In genomic region chr6:166999145-166999844, GRCh38 we compare ENCODE assay signal across 1 cellular context.
TF ChIP-seq lines count a peak whose summit lies in the region.

Gene CEP43 (plus strand): TSS chr6:166999397. CDS start chr6:166999413, 16 bp downstream.

TF ChIP-seq in HepG2, 621 proteins besides CTCF, POLR2A, EP300 and RAD21 (continued from another document and continues in another):
- no peak for TF ChIP-seq MAFK (conservative IDR thresholded peaks at IDR 0.05 in 1 of 2, IDR thresholded peaks at IDR 0.05 in 1 of 2; ENCODE audit: low read length in 2 of 2)
- 0 out of 2 replicates have a peak, but pooled peaks have one; percentile 12 for TF ChIP-seq GFI1 (CRISPR knock-in tag; IDR thresholded peaks at IDR 0.05; ENCODE audit: borderline replicate concordance)
- peak; percentile 87; the same call in 1 of the 2 replicates for TF ChIP-seq ZFP41 (CRISPR knock-in tag; IDR thresholded peaks at IDR 0.05; ENCODE audit: borderline replicate concordance)
- peak; percentile 68; the same call in 1 of the 2 replicates for TF ChIP-seq WIZ (CRISPR knock-in tag; IDR thresholded peaks at IDR 0.05)
- TF ChIP-seq, protein P1, sequence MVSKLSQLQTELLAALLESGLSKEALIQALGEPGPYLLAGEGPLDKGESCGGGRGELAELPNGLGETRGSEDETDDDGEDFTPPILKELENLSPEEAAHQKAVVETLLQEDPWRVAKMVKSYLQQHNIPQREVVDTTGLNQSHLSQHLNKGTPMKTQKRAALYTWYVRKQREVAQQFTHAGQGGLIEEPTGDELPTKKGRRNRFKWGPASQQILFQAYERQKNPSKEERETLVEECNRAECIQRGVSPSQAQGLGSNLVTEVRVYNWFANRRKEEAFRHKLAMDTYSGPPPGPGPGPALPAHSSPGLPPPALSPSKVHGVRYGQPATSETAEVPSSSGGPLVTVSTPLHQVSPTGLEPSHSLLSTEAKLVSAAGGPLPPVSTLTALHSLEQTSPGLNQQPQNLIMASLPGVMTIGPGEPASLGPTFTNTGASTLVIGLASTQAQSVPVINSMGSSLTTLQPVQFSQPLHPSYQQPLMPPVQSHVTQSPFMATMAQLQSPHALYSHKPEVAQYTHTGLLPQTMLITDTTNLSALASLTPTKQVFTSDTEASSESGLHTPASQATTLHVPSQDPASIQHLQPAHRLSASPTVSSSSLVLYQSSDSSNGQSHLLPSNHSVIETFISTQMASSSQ (IDR thresholded peaks at IDR 0.05; ENCODE audit: low read depth) = no peak
- TF ChIP-seq, protein P1 (CRISPR knock-in tag; IDR thresholded peaks at IDR 0.05; ENCODE audit: borderline replicate concordance) = 0 out of 2 replicates have a peak, but pooled peaks have one; percentile 46
- TF ChIP-seq KAT7 (CRISPR knock-in tag; IDR thresholded peaks at IDR 0.05; ENCODE audit: borderline replicate concordance) = peak; percentile 98; the same call in 1 of the 2 replicates
- 0 out of 2 replicates have a peak, but pooled peaks have one; percentile 62 for TF ChIP-seq ZNF296 (CRISPR knock-in tag; conservative IDR thresholded peaks at IDR 0.05)
- 0 out of 2 replicates have a peak, but pooled peaks have one; percentile 72 for TF ChIP-seq THYN1 (CRISPR knock-in tag; IDR thresholded peaks at IDR 0.05; ENCODE audit: borderline replicate concordance, low read depth)
- TF ChIP-seq TGIF2 (CRISPR knock-in tag; IDR thresholded peaks at IDR 0.05) = 0 out of 2 replicates have a peak, but pooled peaks have one; percentile 4
- TF ChIP-seq, protein P2, sequence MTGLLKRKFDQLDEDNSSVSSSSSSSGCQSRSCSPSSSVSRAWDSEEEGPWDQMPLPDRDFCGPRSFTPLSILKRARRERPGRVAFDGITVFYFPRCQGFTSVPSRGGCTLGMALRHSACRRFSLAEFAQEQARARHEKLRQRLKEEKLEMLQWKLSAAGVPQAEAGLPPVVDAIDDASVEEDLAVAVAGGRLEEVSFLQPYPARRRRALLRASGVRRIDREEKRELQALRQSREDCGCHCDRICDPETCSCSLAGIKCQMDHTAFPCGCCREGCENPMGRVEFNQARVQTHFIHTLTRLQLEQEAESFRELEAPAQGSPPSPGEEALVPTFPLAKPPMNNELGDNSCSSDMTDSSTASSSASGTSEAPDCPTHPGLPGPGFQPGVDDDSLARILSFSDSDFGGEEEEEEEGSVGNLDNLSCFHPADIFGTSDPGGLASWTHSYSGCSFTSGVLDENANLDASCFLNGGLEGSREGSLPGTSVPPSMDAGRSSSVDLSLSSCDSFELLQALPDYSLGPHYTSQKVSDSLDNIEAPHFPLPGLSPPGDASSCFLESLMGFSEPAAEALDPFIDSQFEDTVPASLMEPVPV (CRISPR knock-in tag; IDR thresholded peaks at IDR 0.05) = peak; percentile 28; the same call in 1 of the 2 replicates
- TF ChIP-seq SIN3A (IDR thresholded peaks at IDR 0.05; ENCODE audit: borderline replicate concordance, low read depth, low read length) = peak; percentile 80; the same call in 1 of the 2 replicates
- peak; percentile 98 for TF ChIP-seq POGK (CRISPR knock-in tag; conservative IDR thresholded peaks at IDR 0.05)
- peak; percentile 77 for TF ChIP-seq KMT2B (CRISPR knock-in tag; IDR thresholded peaks at IDR 0.05)
- TF ChIP-seq ZFP91 (CRISPR knock-in tag; IDR thresholded peaks at IDR 0.05; ENCODE audit: borderline replicate concordance) = peak; percentile 82
- peak; percentile 27; the same call in 1 of the 2 replicates for TF ChIP-seq ZFP90 (CRISPR knock-in tag; IDR thresholded peaks at IDR 0.05; ENCODE audit: borderline replicate concordance)
- peak; percentile 81 for TF ChIP-seq ZNF275 (CRISPR knock-in tag; IDR thresholded peaks at IDR 0.05; ENCODE audit: borderline replicate concordance)
- TF ChIP-seq ONECUT2 (CRISPR knock-in tag; IDR thresholded peaks at IDR 0.05) = no peak
- TF ChIP-seq SMAD9 (CRISPR knock-in tag; IDR thresholded peaks at IDR 0.05) = no peak
- TF ChIP-seq SMAD3 (CRISPR knock-in tag; IDR thresholded peaks at IDR 0.05) = no peak
- no peak for TF ChIP-seq MTA3 (CRISPR knock-in tag; IDR thresholded peaks at IDR 0.05)
- no peak for TF ChIP-seq RFXANK (CRISPR knock-in tag; IDR thresholded peaks at IDR 0.05)
- TF ChIP-seq HNRNPK (IDR thresholded peaks at IDR 0.05; ENCODE audit: low read depth, low read length, poor library complexity, severe bottlenecking) = peak; percentile 60
- TF ChIP-seq RFX1 (IDR thresholded peaks at IDR 0.05) = peak; percentile 91
- TF ChIP-seq MAFG (CRISPR knock-in tag; IDR thresholded peaks at IDR 0.05) = no peak
- TF ChIP-seq RFX3 (CRISPR knock-in tag; IDR thresholded peaks at IDR 0.05) = peak; percentile 85
- TF ChIP-seq, protein P3, sequence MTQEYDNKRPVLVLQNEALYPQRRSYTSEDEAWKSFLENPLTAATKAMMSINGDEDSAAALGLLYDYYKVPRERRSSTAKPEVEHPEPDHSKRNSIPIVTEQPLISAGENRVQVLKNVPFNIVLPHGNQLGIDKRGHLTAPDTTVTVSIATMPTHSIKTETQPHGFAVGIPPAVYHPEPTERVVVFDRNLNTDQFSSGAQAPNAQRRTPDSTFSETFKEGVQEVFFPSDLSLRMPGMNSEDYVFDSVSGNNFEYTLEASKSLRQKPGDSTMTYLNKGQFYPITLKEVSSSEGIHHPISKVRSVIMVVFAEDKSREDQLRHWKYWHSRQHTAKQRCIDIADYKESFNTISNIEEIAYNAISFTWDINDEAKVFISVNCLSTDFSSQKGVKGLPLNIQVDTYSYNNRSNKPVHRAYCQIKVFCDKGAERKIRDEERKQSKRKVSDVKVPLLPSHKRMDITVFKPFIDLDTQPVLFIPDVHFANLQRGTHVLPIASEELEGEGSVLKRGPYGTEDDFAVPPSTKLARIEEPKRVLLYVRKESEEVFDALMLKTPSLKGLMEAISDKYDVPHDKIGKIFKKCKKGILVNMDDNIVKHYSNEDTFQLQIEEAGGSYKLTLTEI (CRISPR knock-in tag; conservative IDR thresholded peaks at IDR 0.05) = no peak
- no peak for TF ChIP-seq SRSF9 (IDR thresholded peaks at IDR 0.05; ENCODE audit: borderline replicate concordance, insufficient read depth, low read depth, low read length, poor library complexity, severe bottlenecking)
- TF ChIP-seq NFYC (CRISPR knock-in tag; IDR thresholded peaks at IDR 0.05) = peak; percentile 7
- TF ChIP-seq MIER2 (CRISPR knock-in tag; IDR thresholded peaks at IDR 0.05) = no peak; the same call in 1 of the 2 replicates
- peak; percentile 15; the same call in 1 of the 2 replicates for TF ChIP-seq ARNTL (CRISPR knock-in tag; IDR thresholded peaks at IDR 0.05)
- TF ChIP-seq SATB2 (CRISPR knock-in tag; IDR thresholded peaks at IDR 0.05) = 0 out of 2 replicates have a peak, but pooled peaks have one; percentile 86
- no peak for TF ChIP-seq ZNF292 (CRISPR knock-in tag; IDR thresholded peaks at IDR 0.05; ENCODE audit: borderline replicate concordance, low read depth)
- TF ChIP-seq SYNCRIP (IDR thresholded peaks at IDR 0.05; ENCODE audit: insufficient read depth, low read depth, low read length) = no peak
- TF ChIP-seq ZSCAN12 (CRISPR knock-in tag; IDR thresholded peaks at IDR 0.05) = no peak
- TF ChIP-seq HOXA9 (CRISPR knock-in tag; IDR thresholded peaks at IDR 0.05; ENCODE audit: borderline replicate concordance) = peak; percentile 79; the same call in 1 of the 2 replicates
- TF ChIP-seq RBFOX2 (IDR thresholded peaks at IDR 0.05; ENCODE audit: low read depth, low read length) = peak; percentile 98
- TF ChIP-seq IKZF1 (IDR thresholded peaks at IDR 0.05) = no peak
- TF ChIP-seq ZNF619 (CRISPR knock-in tag; IDR thresholded peaks at IDR 0.05) = peak; percentile 15; the same call in 1 of the 2 replicates
- peak; percentile 78 for TF ChIP-seq MED1 (CRISPR knock-in tag; IDR thresholded peaks at IDR 0.05)
- TF ChIP-seq ZNF44 (CRISPR knock-in tag; IDR thresholded peaks at IDR 0.05) = no peak; the same call in 1 of the 2 replicates
- TF ChIP-seq SMAD1 (CRISPR knock-in tag; IDR thresholded peaks at IDR 0.05; ENCODE audit: borderline replicate concordance, low read depth) = peak; percentile 69; the same call in 1 of the 2 replicates
- peak; percentile 26 for TF ChIP-seq TAF15 (IDR thresholded peaks at IDR 0.05; ENCODE audit: low read depth, low read length, poor library complexity, severe bottlenecking)
- TF ChIP-seq MXD1 (CRISPR knock-in tag; IDR thresholded peaks at IDR 0.05) = peak; percentile 68
- TF ChIP-seq HOXA7 (CRISPR knock-in tag; IDR thresholded peaks at IDR 0.05) = no peak
- TF ChIP-seq HDAC1 (CRISPR knock-in tag; IDR thresholded peaks at IDR 0.05) = peak; percentile 63
- peak; percentile 5; the same call in 1 of the 2 replicates for TF ChIP-seq FOSL2 (CRISPR knock-in tag; IDR thresholded peaks at IDR 0.05)
- peak; percentile 78 for TF ChIP-seq ZNF616 (CRISPR knock-in tag; IDR thresholded peaks at IDR 0.05; ENCODE audit: low read depth)
- no peak for TF ChIP-seq NONO (IDR thresholded peaks at IDR 0.05)
- peak; percentile 77 for TF ChIP-seq NONO (CRISPR knock-in tag; conservative IDR thresholded peaks at IDR 0.05)
- TF ChIP-seq KAT8 (CRISPR knock-in tag; IDR thresholded peaks at IDR 0.05) = peak; percentile 61
- TF ChIP-seq, protein P4, sequence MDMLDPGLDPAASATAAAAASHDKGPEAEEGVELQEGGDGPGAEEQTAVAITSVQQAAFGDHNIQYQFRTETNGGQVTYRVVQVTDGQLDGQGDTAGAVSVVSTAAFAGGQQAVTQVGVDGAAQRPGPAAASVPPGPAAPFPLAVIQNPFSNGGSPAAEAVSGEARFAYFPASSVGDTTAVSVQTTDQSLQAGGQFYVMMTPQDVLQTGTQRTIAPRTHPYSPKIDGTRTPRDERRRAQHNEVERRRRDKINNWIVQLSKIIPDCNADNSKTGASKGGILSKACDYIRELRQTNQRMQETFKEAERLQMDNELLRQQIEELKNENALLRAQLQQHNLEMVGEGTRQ (IDR thresholded peaks at IDR 0.05; ENCODE audit: low read depth, low read length) = no peak
- TF ChIP-seq, protein P4 (CRISPR knock-in tag; IDR thresholded peaks at IDR 0.05; ENCODE audit: borderline replicate concordance) = no peak
- TF ChIP-seq ZNF343 (CRISPR knock-in tag; IDR thresholded peaks at IDR 0.05) = no peak
- TF ChIP-seq ZNF430 (CRISPR knock-in tag; IDR thresholded peaks at IDR 0.05) = no peak; the same call in 1 of the 2 replicates
